In the genomic region with DNA sequence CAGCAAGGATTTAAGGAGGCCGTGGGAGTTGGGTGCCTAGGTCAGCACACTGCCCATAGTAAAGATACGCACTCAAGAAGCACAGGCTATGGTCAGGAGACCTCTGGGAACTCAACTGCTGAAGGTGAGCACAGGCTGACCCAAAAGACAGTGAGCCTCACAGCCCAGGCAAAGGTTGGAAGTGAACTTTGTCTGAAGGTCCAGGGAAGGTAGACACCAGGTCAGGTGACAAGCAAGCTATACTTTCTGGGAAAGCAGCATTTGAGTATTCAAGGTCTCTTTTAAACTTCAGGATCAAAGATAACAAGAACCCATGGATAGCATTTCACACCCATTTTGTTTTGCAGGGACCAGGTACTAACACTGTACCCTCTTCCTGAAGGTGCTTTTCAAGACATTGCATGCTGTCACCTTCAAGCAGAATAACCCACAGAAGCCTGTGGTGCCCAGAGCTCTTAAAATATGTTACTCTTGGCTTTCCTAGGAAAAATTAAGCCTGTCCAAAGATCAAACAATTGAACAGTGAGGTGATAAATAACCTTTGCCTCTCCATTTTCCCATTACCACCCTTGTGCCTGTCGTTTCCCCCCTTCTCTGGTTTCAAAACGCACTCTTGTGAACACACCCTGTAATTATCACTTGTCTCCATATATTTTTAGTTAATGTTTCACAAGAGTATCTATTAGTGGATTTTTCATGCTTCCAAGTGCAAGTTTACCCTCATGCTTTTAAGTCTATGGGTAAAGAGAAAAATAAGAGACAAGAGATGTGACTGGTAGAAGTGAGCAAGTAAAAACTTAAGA, we compare ENCODE assay signal across 1 cellular context.
TF ChIP-seq lines count a peak whose summit lies in the region.

No MANE protein-coding gene starts in this region.

TF ChIP-seq in HepG2, 621 proteins besides CTCF, POLR2A, EP300 and RAD21:
- TF ChIP-seq, protein P1, sequence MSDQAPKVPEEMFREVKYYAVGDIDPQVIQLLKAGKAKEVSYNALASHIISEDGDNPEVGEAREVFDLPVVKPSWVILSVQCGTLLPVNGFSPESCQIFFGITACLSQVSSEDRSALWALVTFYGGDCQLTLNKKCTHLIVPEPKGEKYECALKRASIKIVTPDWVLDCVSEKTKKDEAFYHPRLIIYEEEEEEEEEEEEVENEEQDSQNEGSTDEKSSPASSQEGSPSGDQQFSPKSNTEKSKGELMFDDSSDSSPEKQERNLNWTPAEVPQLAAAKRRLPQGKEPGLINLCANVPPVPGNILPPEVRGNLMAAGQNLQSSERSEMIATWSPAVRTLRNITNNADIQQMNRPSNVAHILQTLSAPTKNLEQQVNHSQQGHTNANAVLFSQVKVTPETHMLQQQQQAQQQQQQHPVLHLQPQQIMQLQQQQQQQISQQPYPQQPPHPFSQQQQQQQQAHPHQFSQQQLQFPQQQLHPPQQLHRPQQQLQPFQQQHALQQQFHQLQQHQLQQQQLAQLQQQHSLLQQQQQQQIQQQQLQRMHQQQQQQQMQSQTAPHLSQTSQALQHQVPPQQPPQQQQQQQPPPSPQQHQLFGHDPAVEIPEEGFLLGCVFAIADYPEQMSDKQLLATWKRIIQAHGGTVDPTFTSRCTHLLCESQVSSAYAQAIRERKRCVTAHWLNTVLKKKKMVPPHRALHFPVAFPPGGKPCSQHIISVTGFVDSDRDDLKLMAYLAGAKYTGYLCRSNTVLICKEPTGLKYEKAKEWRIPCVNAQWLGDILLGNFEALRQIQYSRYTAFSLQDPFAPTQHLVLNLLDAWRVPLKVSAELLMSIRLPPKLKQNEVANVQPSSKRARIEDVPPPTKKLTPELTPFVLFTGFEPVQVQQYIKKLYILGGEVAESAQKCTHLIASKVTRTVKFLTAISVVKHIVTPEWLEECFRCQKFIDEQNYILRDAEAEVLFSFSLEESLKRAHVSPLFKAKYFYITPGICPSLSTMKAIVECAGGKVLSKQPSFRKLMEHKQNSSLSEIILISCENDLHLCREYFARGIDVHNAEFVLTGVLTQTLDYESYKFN (CRISPR knock-in tag; conservative IDR thresholded peaks at IDR 0.05): peak; percentile 32; the same call in 1 of the 2 replicates
- TF ChIP-seq RXRA (CRISPR knock-in tag; IDR thresholded peaks at IDR 0.05) (no peak), TBX2 (CRISPR knock-in tag; IDR thresholded peaks at IDR 0.05; ENCODE audit: borderline replicate concordance) (peak; percentile 44; the same call in 1 of the 2 replicates), HNF4A (CRISPR knock-in tag; IDR thresholded peaks at IDR 0.05) (no peak), SAP130 (CRISPR knock-in tag; IDR thresholded peaks at IDR 0.05; ENCODE audit: low read depth) (0 out of 2 replicates have a peak, but pooled peaks have one; percentile 14), CHD2 (IDR thresholded peaks at IDR 0.05; ENCODE audit: low read depth, low read length) (no peak), STAG1 (CRISPR knock-in tag; IDR thresholded peaks at IDR 0.05) (no peak), NR1H2 (CRISPR knock-in tag; IDR thresholded peaks at IDR 0.05; ENCODE audit: borderline replicate concordance, low read depth) (no peak)
- TF ChIP-seq, protein P2, sequence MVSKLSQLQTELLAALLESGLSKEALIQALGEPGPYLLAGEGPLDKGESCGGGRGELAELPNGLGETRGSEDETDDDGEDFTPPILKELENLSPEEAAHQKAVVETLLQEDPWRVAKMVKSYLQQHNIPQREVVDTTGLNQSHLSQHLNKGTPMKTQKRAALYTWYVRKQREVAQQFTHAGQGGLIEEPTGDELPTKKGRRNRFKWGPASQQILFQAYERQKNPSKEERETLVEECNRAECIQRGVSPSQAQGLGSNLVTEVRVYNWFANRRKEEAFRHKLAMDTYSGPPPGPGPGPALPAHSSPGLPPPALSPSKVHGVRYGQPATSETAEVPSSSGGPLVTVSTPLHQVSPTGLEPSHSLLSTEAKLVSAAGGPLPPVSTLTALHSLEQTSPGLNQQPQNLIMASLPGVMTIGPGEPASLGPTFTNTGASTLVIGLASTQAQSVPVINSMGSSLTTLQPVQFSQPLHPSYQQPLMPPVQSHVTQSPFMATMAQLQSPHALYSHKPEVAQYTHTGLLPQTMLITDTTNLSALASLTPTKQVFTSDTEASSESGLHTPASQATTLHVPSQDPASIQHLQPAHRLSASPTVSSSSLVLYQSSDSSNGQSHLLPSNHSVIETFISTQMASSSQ (IDR thresholded peaks at IDR 0.05; ENCODE audit: low read depth): 0 out of 2 replicates have a peak, but pooled peaks have one; percentile 22
- TF ChIP-seq, protein P2 (CRISPR knock-in tag; IDR thresholded peaks at IDR 0.05; ENCODE audit: borderline replicate concordance): no peak
TF ChIP-seq in HepG2: peak in this region for 4.
